26 cellular contexts compared by ENCODE assay signal in the genomic region with DNA sequence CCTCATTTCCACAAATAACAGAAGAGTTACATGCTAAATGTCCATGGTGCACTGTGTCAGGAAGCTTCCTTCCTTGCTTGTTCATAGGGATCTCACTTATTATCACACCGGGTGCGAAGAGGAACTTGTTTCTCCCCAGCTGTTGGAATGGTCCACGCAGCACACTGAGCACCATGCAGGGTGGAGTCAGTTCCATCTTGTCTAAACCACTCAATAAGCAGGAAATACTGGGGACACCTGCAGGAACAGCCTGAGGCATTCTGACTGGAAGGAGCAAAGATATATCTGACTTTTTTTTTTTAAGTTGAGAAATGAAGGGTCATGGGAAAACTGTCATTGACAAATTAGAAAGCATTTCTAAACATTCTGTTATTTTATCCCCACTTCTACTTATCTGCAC.
DNase-seq lines count a peak whose midpoint lies in the region; ATAC-seq, FAIRE-seq and TF ChIP-seq lines count a peak whose summit lies in the region.
"Had no signal": no experiment of that assay in that cellular context is flagged by ENCODE, and none has a peak within 500 bp of the region (broad histone marks: within the 10 kb centered on the region; RNA-seq: fewer than 3 reads in every experiment).

No MANE protein-coding gene starts in this region.

- H3K36me3 Mint-ChIP-seq in chondrocyte (ENCODE audit: low read depth), result peaks cover 1% of the 10 kb centered on the region
- no peaks in the 10 kb centered on the region for H3K36me3 Mint-ChIP-seq in mesothelial cell of epicardium
- H3K36me3 Mint-ChIP-seq: CD4-positive, CD25-positive, alpha-beta regulatory T cell had no signal

- no peaks in the 10 kb centered on the region for H3K9me3 ChIP-seq in A549
- H3K9me3 ChIP-seq: HAP-1, MG63 had no signal

- TF ChIP-seq CTCF in A549 (IDR thresholded peaks at IDR 0.05) (no peak), chondrocyte (IDR thresholded peaks at IDR 0.05) (no peak), mesothelial cell of epicardium (IDR thresholded peaks at IDR 0.05; ENCODE audit: unreplicated experiment) (no peak)

- TF ChIP-seq POLR2A in A549 (IDR thresholded peaks at IDR 0.05; ENCODE audit: low read length), result no peak

- CTCF ChIA-PET in A549 (lab: Yijun Ruan, JAX), result no interaction called here

- H3K4me1 ChIP-seq in A549, result peaks cover 42% of the 10 kb centered on the region
- H3K4me1 ChIP-seq: BLaER1, HAP-1 had no signal

- no peak overlapping the region for H3K4me2 ChIP-seq in A549
- H3K4me2 ChIP-seq: BLaER1 had no signal

- no peak overlapping the region for H3K4me3 ChIP-seq in A549
- H3K4me3 ChIP-seq: BLaER1, HAP-1, MG63, SJSA1 had no signal

- peaks cover 42% of the 10 kb centered on the region for H3K4me1 Mint-ChIP-seq in chondrocyte (ENCODE audit: low read depth)
- peaks cover 51% of the 10 kb centered on the region for H3K4me1 Mint-ChIP-seq in mesothelial cell of epicardium
- H3K4me1 Mint-ChIP-seq: CD4-positive, CD25-positive, alpha-beta regulatory T cell had no signal

- H3K27me3 Mint-ChIP-seq in chondrocyte (ENCODE audit: low read depth) (no peaks in the 10 kb centered on the region), mesothelial cell of epicardium (ENCODE audit: low read depth) (no peaks in the 10 kb centered on the region)

- TF ChIP-seq RAD21 in A549 (conservative IDR thresholded peaks at IDR 0.05 in 1 of 2, IDR thresholded peaks at IDR 0.05 in 1 of 2), result no peak

- H3K27ac Mint-ChIP-seq in chondrocyte (ENCODE audit: unreplicated experiment) (peak overlapping the region; percentile 0), mesothelial cell of epicardium (peak overlapping the region; percentile 87)
- H3K27ac Mint-ChIP-seq: CD4-positive, CD25-positive, alpha-beta regulatory T cell; HFFc6 had no signal

- WGBS in A549 (ENCODE audit: missing lambda C conversion rate), result 100% methylated on average over 3 of the region's 3 CpGs

- ATAC-seq in A549 (no peak), HG03135 (IDR thresholded peaks at IDR 0.05; ENCODE audit: unreplicated experiment) (no peak)
- ATAC-seq: PC-3 had no signal

- no peak for TF ChIP-seq EP300 in A549 (IDR thresholded peaks at IDR 0.05)

- peak overlapping the region; percentile 49 to 87; a peak in 3 of 6 replicates for H3K27ac ChIP-seq in A549
- no peak overlapping the region for H3K27ac ChIP-seq in substantia nigra (ENCODE audit: low read depth, low read length, poor library complexity, severe bottlenecking)
- H3K27ac ChIP-seq: BLaER1, SJSA1 had no signal

- DNase-seq in NCI-H1417 (lab: John Stamatoyannopoulos, UW), result peak in 2 of 3 experiments; percentile 8 to 51
- no peak for DNase-seq in NCI-H1417 treated with DMSO at 0.1 percent for 48 hours (lab: John Stamatoyannopoulos, UW)
- no peak for DNase-seq in A549 (ENCODE audit: low read depth in 1 of 2, low spot score in 1 of 2)
- no peak for DNase-seq in chondrocyte (ENCODE audit: low spot score)
- DNase-seq in mesothelial cell of epicardium (ENCODE audit: low spot score in 2 of 2, unreplicated experiment in 2 of 2), result no peak
- DNase-seq in substantia nigra (lab: John Stamatoyannopoulos, UW), result no peak
- no peak for DNase-seq in NCI-H1930 (lab: John Stamatoyannopoulos, UW)
- DNase-seq: CD4-positive, CD25-positive, alpha-beta regulatory T cell; GOT3; HFFc6; IMR-90; KG1; MG63; NCI-H187 treated with DMSO at 0.1 percent for 48 hours; NCI-H2227 treated with DMSO at 0.1 percent for 48 hours; NCI-H510A treated with DMSO at 0.1 percent for 48 hours; NCI-H82; NK-92 treated with Interleukin-12 subunit alpha and Interleukin-12 subunit beta, amount 100 ng/mL, for 24 hours; PC-3; Right ventricle myocardium superior had no signal

- H3K9me3 Mint-ChIP-seq in chondrocyte (ENCODE audit: low read depth) (peaks cover 8% of the 10 kb centered on the region), mesothelial cell of epicardium (peaks cover 15% of the 10 kb centered on the region)

- POLR2A ChIA-PET in A549 (lab: Yijun Ruan, JAX), result no interaction called here

- H3K4me3 Mint-ChIP-seq in chondrocyte (ENCODE audit: unreplicated experiment) (no peak overlapping the region), mesothelial cell of epicardium (no peak overlapping the region)
- H3K4me3 Mint-ChIP-seq: CD4-positive, CD25-positive, alpha-beta regulatory T cell; HFFc6 had no signal

- FAIRE-seq in A549 (lab: Jason Lieb, UNC), result no peak
- FAIRE-seq: D721Med, G401.6 had no signal

TF ChIP-seq in A549, 52 proteins besides CTCF, POLR2A, EP300 and RAD21:
- TF ChIP-seq NPAS2 (CRISPR knock-in tag; IDR thresholded peaks at IDR 0.05; ENCODE audit: borderline replicate concordance), result no peak
- TF ChIP-seq PHF8 (IDR thresholded peaks at IDR 0.05; ENCODE audit: borderline replicate concordance, low read depth), result no peak
- no peak for TF ChIP-seq CBX2 (IDR thresholded peaks at IDR 0.05; ENCODE audit: borderline replicate concordance, low read depth)
- TF ChIP-seq, protein P1, sequence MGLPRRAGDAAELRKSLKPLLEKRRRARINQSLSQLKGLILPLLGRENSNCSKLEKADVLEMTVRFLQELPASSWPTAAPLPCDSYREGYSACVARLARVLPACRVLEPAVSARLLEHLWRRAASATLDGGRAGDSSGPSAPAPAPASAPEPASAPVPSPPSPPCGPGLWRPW (IDR thresholded peaks at IDR 0.05), result no peak
- no peak for TF ChIP-seq SMC3 (IDR thresholded peaks at IDR 0.05)
- TF ChIP-seq FOXS1 (CRISPR knock-in tag; IDR thresholded peaks at IDR 0.05), result no peak
- TF ChIP-seq, protein P2, sequence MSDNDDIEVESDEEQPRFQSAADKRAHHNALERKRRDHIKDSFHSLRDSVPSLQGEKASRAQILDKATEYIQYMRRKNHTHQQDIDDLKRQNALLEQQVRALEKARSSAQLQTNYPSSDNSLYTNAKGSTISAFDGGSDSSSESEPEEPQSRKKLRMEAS (IDR thresholded peaks at IDR 0.05), result no peak
- TF ChIP-seq CEBPB (IDR thresholded peaks at IDR 0.05), result no peak
TF ChIP-seq in A549: peak in this region for 0.

Comparison
In these comparisons a context has a peak if more than half of its experiments do, and no peak if none do; other contexts are left out.
1. DNase-seq: peak in NCI-H1417 (2 of 3); none in NCI-H1417 treated with DMSO at 0.1 percent for 48 hours (single experiment), A549 (0 of 2), chondrocyte (single experiment), mesothelial cell of epicardium (0 of 2), substantia nigra (0 of 49) and NCI-H1930 (0 of 2).